Comparison of ENCODE assay signal across 25 cellular contexts in the genomic region with DNA sequence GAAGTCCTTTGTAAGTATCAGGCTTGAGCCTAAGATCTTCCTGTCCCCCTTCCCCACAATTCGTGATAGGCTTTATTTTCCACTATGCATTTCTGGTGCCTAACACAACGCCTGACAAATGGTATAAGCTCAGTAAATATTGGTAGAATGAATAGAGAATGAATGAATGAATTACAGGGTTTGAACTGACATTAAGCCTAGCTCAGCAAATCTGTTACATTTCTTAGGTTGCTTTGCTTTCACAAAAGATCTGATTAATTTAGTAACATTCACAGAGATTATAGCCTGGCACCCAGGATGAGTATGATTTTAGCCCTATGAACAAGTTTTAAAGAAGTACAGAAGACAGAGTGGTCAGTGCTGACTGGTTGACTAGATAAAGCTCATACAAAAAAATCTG. TPM values are rescaled to one million over a fixed set of nuclear protein-coding genes. Genes with fewer than 3 reads are reported as not detected.
A peak's percentile ranks its signal among the peaks of the same experiment; 100 is the strongest.
DNase-seq lines count a peak whose midpoint lies in the region; ATAC-seq, FAIRE-seq and TF ChIP-seq lines count a peak whose summit lies in the region.
"Had no signal": no experiment of that assay in that cellular context is flagged by ENCODE, and none has a peak within 500 bp of the region (broad histone marks: within the 10 kb centered on the region; RNA-seq: fewer than 3 reads in every experiment).

No MANE protein-coding gene starts in this region.

- POLR2A ChIA-PET in HepG2 (lab: Yijun Ruan, JAX) (no interaction called here), Panc1 (lab: Charles Lee) (interaction anchor here (0.8 kb wide), 1 partner anchor 24 kb away, joined by 5 read pairs; no protein-coding TSS in a partner anchor)

- H3K27ac ChIP-seq in HepG2 (ENCODE audit: extremely low read length, insufficient read depth, low read length) (no peak overlapping the region), right lobe of liver (no peak overlapping the region), Panc1 (ENCODE audit: low read length) (peak overlapping the region; percentile 96), psoas muscle (peak overlapping the region; percentile 39)
- H3K27ac ChIP-seq: 22Rv1, BLaER1 had no signal

- H3K9me3 ChIP-seq in HepG2 (ENCODE audit: low read length) (no peaks in the 10 kb centered on the region), right lobe of liver (no peaks in the 10 kb centered on the region), Panc1 (ENCODE audit: control insufficient read depth, insufficient read depth, low read depth, low read length) (no peaks in the 10 kb centered on the region; the same call in 1 of the 2 replicates), psoas muscle (no peaks in the 10 kb centered on the region)
- H3K9me3 ChIP-seq: BE2C had no signal

- in situ Hi-C loops in HepG2 (cut with HindIII; ENCODE audit: extremely low pct_ligation_motif_present, low pct_unique_long_range_greater_than_20kb) = no loop called here
- in situ Hi-C loops in Panc1 (cut with HindIII; ENCODE audit: low pct_unique_long_range_greater_than_20kb, low sequenced_read_pairs) = no loop called here

- H3K4me3 ChIP-seq in HepG2 (replicated peaks in 1 of 3; ENCODE audit: insufficient read depth in 1 of 3, low read depth in 2 of 3, low read length in 3 of 3) = no peak overlapping the region
- no peak overlapping the region for H3K4me3 ChIP-seq in right lobe of liver
- no peak overlapping the region for H3K4me3 ChIP-seq in Panc1 (ENCODE audit: low read depth in 2 of 2, low read length in 2 of 2)
- no peak overlapping the region for H3K4me3 ChIP-seq in psoas muscle
- H3K4me3 ChIP-seq: BLaER1, GM12878 had no signal

- BruUV-seq in HepG2 (replicated peaks; lab: Mats Ljungman, UMichigan) (no TSS peak), Panc1 (replicated peaks; lab: Mats Ljungman, UMichigan) (TSS peak; percentile 2)

- no peak overlapping the region for H2AFZ ChIP-seq in HepG2 (ENCODE audit: low read length)

- FAIRE-seq in HepG2 (lab: Jason Lieb, UNC) = no peak
- FAIRE-seq: GM12878, GM12892, GM18507 had no signal

- H3K9ac ChIP-seq in HepG2 (ENCODE audit: insufficient read depth, low read depth, low read length) = no peak overlapping the region
- H3K9ac ChIP-seq: BLaER1 had no signal

- TF ChIP-seq CTCF in HepG2 (CRISPR knock-in tag; IDR thresholded peaks at IDR 0.05) (no peak), right lobe of liver (IDR thresholded peaks at IDR 0.05) (no peak), Panc1 (IDR thresholded peaks at IDR 0.05) (no peak), psoas muscle (IDR thresholded peaks at IDR 0.05) (no peak)

- no peak for TF ChIP-seq EP300 in HepG2 (IDR thresholded peaks at IDR 0.05; ENCODE audit: low read depth in 2 of 2, low read length in 2 of 2)
- no peak for TF ChIP-seq EP300 in HepG2 (CRISPR knock-in tag; IDR thresholded peaks at IDR 0.05; ENCODE audit: borderline replicate concordance)

- TF ChIP-seq POLR2A in HepG2 (IDR thresholded peaks at IDR 0.05; ENCODE audit: insufficient read depth in 1 of 2, low read depth in 2 of 2, low read length in 2 of 2) (no peak), right lobe of liver (IDR thresholded peaks at IDR 0.05) (no peak)

- no peaks in the 10 kb centered on the region for H3K27me3 ChIP-seq in HepG2 (ENCODE audit: control insufficient read depth in 1 of 2, insufficient read depth in 2 of 2, low read length in 2 of 2)
- H3K27me3 ChIP-seq in right lobe of liver = no peaks in the 10 kb centered on the region
- H3K27me3 ChIP-seq in Panc1 (ENCODE audit: control insufficient read depth, insufficient read depth, low read length) = no peaks in the 10 kb centered on the region
- H3K27me3 ChIP-seq in psoas muscle (ENCODE audit: insufficient read depth in 3 of 3, low read length in 2 of 3) = no peaks in the 10 kb centered on the region
- H3K27me3 ChIP-seq: BE2C, BLaER1 had no signal

- intact Hi-C loops in HepG2 (cut with micrococcal nuclease; ENCODE audit: unreplicated experiment) (no loop called here), right lobe of liver (cut with DNase I) (no loop called here), Panc1 (cut with micrococcal nuclease; ENCODE audit: unreplicated experiment) (no loop called here), psoas muscle (cut with DNase I) (no loop called here)

- H4K20me1 ChIP-seq in HepG2 (ENCODE audit: insufficient read depth, low read length) = no peaks in the 10 kb centered on the region

- CTCF ChIA-PET in HepG2 (lab: Yijun Ruan, JAX; ENCODE audit: low intra/inter-chr PET ratio, low total read pairs) = no interaction called here
- CTCF ChIA-PET in Panc1 (lab: Charles Lee) = no interaction called here

- H3K4me1 ChIP-seq in HepG2 (ENCODE audit: insufficient read depth, low read length) = peaks cover 13% of the 10 kb centered on the region
- H3K4me1 ChIP-seq in right lobe of liver = peaks cover 0 to 12% (median 5%) of the 10 kb centered on the region in 4 donors
- H3K4me1 ChIP-seq in Panc1 (ENCODE audit: control insufficient read depth, insufficient read depth, low read length) = peaks cover 39% of the 10 kb centered on the region
- H3K4me1 ChIP-seq in psoas muscle = peaks cover 40% of the 10 kb centered on the region
- H3K4me1 ChIP-seq: BE2C, BLaER1 had no signal

- no peak for ATAC-seq in HepG2
- no peak for ATAC-seq in right lobe of liver
- ATAC-seq in Panc1 = no peak
- no peak for ATAC-seq in psoas muscle
- no peak for ATAC-seq in HG02763 (IDR thresholded peaks at IDR 0.05; ENCODE audit: unreplicated experiment)
- ATAC-seq: GM12878 had no signal

- H3K36me3 ChIP-seq in HepG2 (replicated peaks in 1 of 2; ENCODE audit: control insufficient read depth in 1 of 2, insufficient read depth in 2 of 2, low read length in 2 of 2) (no peaks in the 10 kb centered on the region), right lobe of liver (no peaks in the 10 kb centered on the region), Panc1 (ENCODE audit: control insufficient read depth, insufficient read depth, low read length) (no peaks in the 10 kb centered on the region), psoas muscle (ENCODE audit: insufficient read depth in 1 of 2, low read depth in 1 of 2) (no peaks in the 10 kb centered on the region)
- H3K36me3 ChIP-seq: BE2C had no signal

- 97% methylated on average over 2 of the region's 2 CpGs for WGBS in HepG2 (ENCODE audit: low lambda C conversion rate)
- 73% methylated on average over 2 of the region's 2 CpGs for WGBS in right lobe of liver (ENCODE audit: insufficient coverage, low coverage, low lambda C conversion rate, missing lambda C conversion rate)
- WGBS in psoas muscle, 3 donors = 95 to 97% (median 95%) methylated on average over 2 of the region's 2 CpGs

- DNase-seq in HepG2 (ENCODE audit: low spot score) (no peak), right lobe of liver (no peak), Panc1 (ENCODE audit: low read depth, low spot score) (no peak), psoas muscle (no peak), NCI-H2227 (lab: John Stamatoyannopoulos, UW; ENCODE audit: unreplicated experiment) (no peak)
- DNase-seq: ACHN; BE2C; C1 segment of cervical spinal cord; CD4-positive, alpha-beta memory T cell; CD4-positive, CD25-positive, alpha-beta regulatory T cell; CD8-positive, alpha-beta memory T cell; COR-L47; DMS 273 treated with DMSO at 0.1 percent for 48 hours; DMS153; DMS53; DMS79; DND-41; EL; GDM1 had no signal

- H3K79me2 ChIP-seq in HepG2 (ENCODE audit: insufficient read depth, low read length) = peaks cover 2% of the 10 kb centered on the region

- TF ChIP-seq RAD21 in HepG2 (CRISPR knock-in tag; IDR thresholded peaks at IDR 0.05) = no peak

- no peak overlapping the region for H3K4me2 ChIP-seq in HepG2 (ENCODE audit: low read depth, low read length)
- H3K4me2 ChIP-seq: BLaER1 had no signal

TF ChIP-seq in HepG2, 621 proteins besides CTCF, POLR2A, EP300 and RAD21 (continues in another document):
- no peak for TF ChIP-seq TBX3 (IDR thresholded peaks at IDR 0.05; ENCODE audit: borderline replicate concordance)
- TF ChIP-seq, protein P1, sequence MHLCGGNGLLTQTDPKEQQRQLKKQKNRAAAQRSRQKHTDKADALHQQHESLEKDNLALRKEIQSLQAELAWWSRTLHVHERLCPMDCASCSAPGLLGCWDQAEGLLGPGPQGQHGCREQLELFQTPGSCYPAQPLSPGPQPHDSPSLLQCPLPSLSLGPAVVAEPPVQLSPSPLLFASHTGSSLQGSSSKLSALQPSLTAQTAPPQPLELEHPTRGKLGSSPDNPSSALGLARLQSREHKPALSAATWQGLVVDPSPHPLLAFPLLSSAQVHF (CRISPR knock-in tag; IDR thresholded peaks at IDR 0.05) = no peak
- no peak for TF ChIP-seq ZNF468 (CRISPR knock-in tag; IDR thresholded peaks at IDR 0.05)
- TF ChIP-seq MAFF (IDR thresholded peaks at IDR 0.05; ENCODE audit: low read depth, low read length) = peak; percentile 70
- no peak for TF ChIP-seq HDAC1 (CRISPR knock-in tag; IDR thresholded peaks at IDR 0.05)
- TF ChIP-seq MEF2D (CRISPR knock-in tag; IDR thresholded peaks at IDR 0.05) = no peak

RNA-seq across cellular contexts. Expression of a gene that starts 16.4 kb away (rescaled TPM):
- total RNA-seq in HepG2 (2016; rRNA removed; fragmentation: Illumina TruSeq; extraction: Trizol) = 2.3 and 3.3 TPM in 2 replicates
- total RNA-seq in HepG2 (2016; cell fraction: cytosol; rRNA removed; fragmentation: Illumina TruSeq; extraction: Trizol; ENCODE audit: low read depth) = 1.1 and 1.7 TPM in 2 replicates
- 1.9 and 3.8 TPM in 2 replicates for total RNA-seq in HepG2 (2016; cell fraction: insoluble cytoplasmic fraction; rRNA removed; fragmentation: Illumina TruSeq; extraction: Trizol)
- 3.6 and 4.7 TPM in 2 replicates for total RNA-seq in HepG2 (2016; cell fraction: membrane; rRNA removed; fragmentation: Illumina TruSeq; extraction: Trizol)
- 3.3 and 4.1 TPM in 2 replicates for total RNA-seq in HepG2 (2016; cell fraction: nucleus; rRNA removed; fragmentation: Illumina TruSeq; extraction: Trizol)
- 2.8 and 3.7 TPM in 2 replicates for polyA plus RNA-seq in HepG2 (2011; rRNA removed)
- polyA plus RNA-seq in HepG2 (2011; cell fraction: cytosol; rRNA removed) = 1.7 and 2.1 TPM in 2 replicates
- 11.7 and 15.3 TPM in 2 replicates for polyA plus RNA-seq in HepG2 (2011; cell fraction: nucleus; rRNA removed)
- 1.9 and 2.4 TPM in 2 replicates for polyA plus RNA-seq in HepG2 (2012)
- polyA plus RNA-seq in HepG2 (2016; cell fraction: cytosol; fragmentation: Illumina TruSeq; extraction: Trizol; ENCODE audit: low read depth) = 0.12 and 0.19 TPM in 2 replicates
- 1.8 and 2.2 TPM in 2 replicates for polyA plus RNA-seq in HepG2 (2016; cell fraction: insoluble cytoplasmic fraction; fragmentation: Illumina TruSeq; extraction: Trizol; ENCODE audit: low read depth)
- polyA plus RNA-seq in HepG2 (2016; cell fraction: membrane; fragmentation: Illumina TruSeq; extraction: Trizol; ENCODE audit: low read depth) = 0.34 and 0.43 TPM in 2 replicates
- 7.4 and 7.8 TPM in 2 replicates for polyA plus RNA-seq in HepG2 (2016; cell fraction: nucleus; fragmentation: Illumina TruSeq; extraction: Trizol; ENCODE audit: insufficient read depth, low read depth)
- 25.2 and 27.1 TPM in 2 replicates for polyA minus RNA-seq in HepG2 (2011; rRNA and poly(A)+ RNA removed; ENCODE audit: low replicate concordance)
- polyA minus RNA-seq in HepG2 (2011; cell fraction: cytosol; rRNA and poly(A)+ RNA removed) = 4.6 and 4.7 TPM in 2 replicates
- 5.7 and 6.6 TPM in 2 replicates for polyA minus RNA-seq in HepG2 (2011; cell fraction: nucleus; rRNA and poly(A)+ RNA removed)
- 10 to 100 TPM in 2 of 6 experiments, 1 to 10 TPM in 4; 6.0 to 12.9 (median 9.1) TPM for total RNA-seq in right lobe of liver
- total RNA-seq in Panc1 (2021; ENCODE audit: unreplicated experiment) = 49.9 TPM
- 30.4 TPM for polyA plus RNA-seq in Panc1 (2012; ENCODE audit: insufficient read length)
- total RNA-seq in psoas muscle = 100 to 1,000 TPM in 1 of 4 donors, 10 to 100 TPM in 3; 34.4 to 101 (median 72.1) TPM
- polyA plus RNA-seq in psoas muscle = 10 to 100 TPM; 37.1 to 53.9 (median 45.7) TPM
- total RNA-seq: GM12878 had no signal
- polyA plus RNA-seq: CD8-positive, alpha-beta memory T cell; GM12878 had no signal

Comparison
In these comparisons a context has a peak if more than half of its experiments do, and no peak if none do; other contexts are left out.
1. H3K27ac ChIP-seq: peak in Panc1 (single experiment) and psoas muscle (single experiment); none in HepG2 (single experiment) and right lobe of liver (0 of 3).